8 cellular contexts compared by ENCODE assay signal in the genomic region with DNA sequence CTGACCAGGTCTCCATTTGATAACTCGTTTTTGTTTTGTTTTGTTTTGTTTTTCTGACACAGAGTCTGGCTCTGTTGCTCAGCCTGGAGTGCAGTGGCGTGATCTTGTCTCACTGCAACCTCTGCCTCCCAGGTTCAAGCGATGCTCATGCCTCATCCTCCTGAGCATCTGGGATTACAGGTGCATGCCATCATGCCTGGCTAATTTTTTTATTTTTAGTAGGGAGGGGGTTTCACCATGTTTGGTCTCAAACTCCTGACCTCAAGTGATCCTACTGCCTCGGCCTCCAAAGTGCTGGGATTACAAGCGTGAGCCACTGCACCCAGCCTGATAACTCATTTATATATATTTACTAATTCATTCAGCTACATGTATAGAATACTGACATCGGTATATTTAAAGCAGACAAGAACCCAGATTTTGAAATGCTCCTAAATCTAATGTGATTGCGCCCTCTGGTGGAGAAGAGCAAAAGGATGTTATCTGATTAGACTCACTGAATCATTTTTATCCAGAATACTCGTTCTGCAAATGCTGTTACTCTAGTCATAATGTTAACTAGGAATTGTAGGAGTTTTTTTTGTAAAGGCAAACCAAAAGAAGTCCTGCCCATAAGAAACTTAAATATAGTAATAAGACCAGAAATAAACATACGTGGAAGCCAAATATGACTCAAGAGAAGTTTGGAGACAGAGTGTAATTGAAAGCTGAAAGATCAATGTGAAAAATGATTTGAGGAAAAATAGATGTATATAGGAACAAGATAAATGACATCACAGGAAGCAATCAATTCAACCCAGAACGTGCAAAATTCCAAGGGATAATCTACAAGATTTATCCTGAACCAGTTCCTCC. TPM values are rescaled to one million over a fixed set of nuclear protein-coding genes. Genes with fewer than 3 reads are reported as not detected.
DNase-seq lines count a peak whose midpoint lies in the region; ATAC-seq, FAIRE-seq and TF ChIP-seq lines count a peak whose summit lies in the region.

No MANE protein-coding gene starts in this region.

- H3K4me1 ChIP-seq in A673 (ENCODE audit: insufficient read depth, low read length, poor library complexity, severe bottlenecking) = peaks cover 25% of the 10 kb centered on the region
- peaks cover 9 to 38% (median 11%) of the 10 kb centered on the region in 3 donors for H3K4me1 ChIP-seq in esophagus squamous epithelium
- H3K4me1 ChIP-seq in osteoblast (ENCODE audit: insufficient read depth, low read length) = peaks cover 22% of the 10 kb centered on the region

- no peak overlapping the region for H3K27ac ChIP-seq in A673 (ENCODE audit: low read depth, low read length, poor library complexity, severe bottlenecking)
- no peak overlapping the region for H3K27ac ChIP-seq in WERI-Rb-1
- H3K27ac ChIP-seq in esophagus squamous epithelium = no peak overlapping the region
- no peak overlapping the region for H3K27ac ChIP-seq in osteoblast (ENCODE audit: low read depth, low read length)

- POLR2A ChIA-PET in A673 (lab: Charles Lee; ENCODE audit: low non-redundant PET) = no interaction called here

- no peak for TF ChIP-seq POLR2A in esophagus squamous epithelium (IDR thresholded peaks at IDR 0.05)

- H3K9me3 ChIP-seq in A673 (ENCODE audit: low read depth, low read length, poor library complexity, severe bottlenecking) (no peaks in the 10 kb centered on the region), WERI-Rb-1 (ENCODE audit: severe bottlenecking) (no peaks in the 10 kb centered on the region), esophagus squamous epithelium (no peaks in the 10 kb centered on the region), osteoblast (ENCODE audit: low read depth, low read length) (no peaks in the 10 kb centered on the region)

- H4K20me1 ChIP-seq in osteoblast (ENCODE audit: insufficient read depth, low read length) = no peaks in the 10 kb centered on the region

- CTCF ChIA-PET in A673 (lab: Charles Lee) = interaction anchor here (0.5 to 1.1 kb wide), 4 partner anchors 323 to 1485 kb away, joined by 3 to 7 read pairs (median 4); no protein-coding TSS in a partner anchor

- intact Hi-C loops in A673 (cut with micrococcal nuclease; ENCODE audit: unreplicated experiment) = loop anchor here (10.0 kb wide), 1 partner anchor 1536 kb away; no protein-coding TSS in a partner anchor
- intact Hi-C loops in esophagus squamous epithelium (cut with DNase I) = loop anchor here (10.0 kb wide), 1 partner anchor 1476 kb away; no protein-coding TSS in a partner anchor

- H3K79me2 ChIP-seq in osteoblast (ENCODE audit: insufficient read depth, low read length) = no peaks in the 10 kb centered on the region

- H2AFZ ChIP-seq in osteoblast (ENCODE audit: low read length) = no peak overlapping the region

- DNase-seq in A673 (ENCODE audit: low spot score) (peak; percentile 80), GM06990 (ENCODE audit: extremely low read depth, insufficient read length) (no peak), NCI-H2107 (lab: John Stamatoyannopoulos, UW) (peak; percentile 13), WERI-Rb-1 (peak; percentile 29), esophagus squamous epithelium (lab: John Stamatoyannopoulos, UW) (no peak), osteoblast (ENCODE audit: insufficient read length, low spot score, missing footprints) (peak; percentile 69), GM19239 (ENCODE audit: insufficient read length, low spot score) (no peak)

- H3K27me3 ChIP-seq in A673 (replicated peaks; ENCODE audit: insufficient read depth, low read depth, low read length, poor library complexity) (peaks cover 13% of the 10 kb centered on the region), GM06990 (replicated peaks; ENCODE audit: control insufficient read depth, insufficient read depth, low read length) (peaks cover 2% of the 10 kb centered on the region; the same call in 1 of the 2 replicates), WERI-Rb-1 (ENCODE audit: insufficient read depth, low read depth, severe bottlenecking) (peaks cover 52% of the 10 kb centered on the region), esophagus squamous epithelium (peaks cover 0 to 28% (median 0%) of the 10 kb centered on the region in 4 donors), osteoblast (ENCODE audit: insufficient read depth, low read length) (no peaks in the 10 kb centered on the region)

- WGBS in esophagus squamous epithelium, 2 donors = 24 to 26% methylated on average over 10 of the region's 10 CpGs

- BruUV-seq in A673 (replicated peaks; lab: Mats Ljungman, UMichigan) = no TSS peak

- H3K36me3 ChIP-seq in A673 (ENCODE audit: insufficient read depth, low read length, poor library complexity, severe bottlenecking) (no peaks in the 10 kb centered on the region), GM06990 (ENCODE audit: control insufficient read depth, insufficient read depth, low read length) (no peaks in the 10 kb centered on the region), WERI-Rb-1 (no peaks in the 10 kb centered on the region), esophagus squamous epithelium (no peaks in the 10 kb centered on the region), osteoblast (ENCODE audit: insufficient read depth, low read length) (no peaks in the 10 kb centered on the region)

- FAIRE-seq in GM19239 (lab: Jason Lieb, UNC) = no peak

- peak; percentile 85 for TF ChIP-seq CTCF in A673 (conservative IDR thresholded peaks at IDR 0.05; ENCODE audit: low read depth, low read length)
- TF ChIP-seq CTCF in GM06990 (IDR thresholded peaks at IDR 0.05; ENCODE audit: insufficient read depth, low read length, poor library complexity, severe bottlenecking) = peak; percentile 74
- TF ChIP-seq CTCF in WERI-Rb-1 (IDR thresholded peaks at IDR 0.05; ENCODE audit: low read depth, low read length) = peak; percentile 45; the same call in 1 of the 2 replicates
- TF ChIP-seq CTCF in esophagus squamous epithelium (IDR thresholded peaks at IDR 0.05) = peak; percentile 60 to 90 (median 75)
- peak; percentile 80 for TF ChIP-seq CTCF in osteoblast (IDR thresholded peaks at IDR 0.05; ENCODE audit: extremely low read depth, low read depth, low read length)

- H3K4me3 ChIP-seq in A673 (ENCODE audit: low read depth, low read length, poor library complexity, severe bottlenecking) (no peak overlapping the region), GM06990 (replicated peaks; ENCODE audit: low read depth, low read length) (no peak overlapping the region), WERI-Rb-1 (ENCODE audit: low read depth, low read length) (no peak overlapping the region), esophagus squamous epithelium (no peak overlapping the region), osteoblast (ENCODE audit: insufficient read depth, low read length) (no peak overlapping the region)

- H3K4me2 ChIP-seq in osteoblast (ENCODE audit: insufficient read depth, low read length) = peak overlapping the region; percentile 25

- ATAC-seq in HG03571 (IDR thresholded peaks at IDR 0.05; ENCODE audit: unreplicated experiment) = no peak

RNA-seq across cellular contexts. Expression of a gene that starts 5.3 kb away (rescaled TPM):
- total RNA-seq in A673 (2021) (9.3 and 9.5 TPM in 2 replicates), esophagus squamous epithelium (100 to 1,000 TPM in 1 of 4 donors, 10 to 100 TPM in 3; 15.6 to 131 (median 34.3) TPM), osteoblast (1,393 and 1,591 TPM in 2 replicates)

RNA-seq across cellular contexts. Expression of a gene that starts 32.5 kb away (rescaled TPM):
- total RNA-seq in A673 (2021) (442 and 451 TPM in 2 replicates), esophagus squamous epithelium (100 to 1,000 TPM; 192 to 530 (median 330) TPM), osteoblast (72.0 and 80.7 TPM in 2 replicates)

Comparison
In these comparisons a context has a peak if more than half of its experiments do, and no peak if none do; other contexts are left out.
1. DNase-seq: peak in A673 (single experiment), NCI-H2107 (single experiment), WERI-Rb-1 (single experiment) and osteoblast (single experiment); none in GM06990 (single experiment), esophagus squamous epithelium (single experiment) and GM19239 (single experiment).
2. RNA of a gene that starts 5.3 kb away (total RNA-seq): 1,393 to 1,591 TPM in osteoblast; 15.6 to 131 TPM in esophagus squamous epithelium and 9.3 to 9.5 TPM in A673; every median in the first group is over 10 times any median in the second.
3. Peak in every context shown above with its lines, with median percentiles within 50 percentile points of each other: CTCF ChIP-seq.